In genomic region chr15:58551764-58552504, GRCh38 we compare ENCODE assay signal across 8 cellular contexts.
DNase-seq lines count a peak whose midpoint lies in the region; FAIRE-seq and TF ChIP-seq lines count a peak whose summit lies in the region.

No MANE protein-coding gene starts in this region.

- no peak for TF ChIP-seq EP300 in esophagus muscularis mucosa (IDR thresholded peaks at IDR 0.05)

- peaks cover 28 to 55% (median 49%) of the 10 kb centered on the region in 4 donors for H3K4me1 ChIP-seq in esophagus muscularis mucosa

- H3K9me3 ChIP-seq in esophagus muscularis mucosa = no peaks in the 10 kb centered on the region

- DNase-seq in Daoy (ENCODE audit: low read depth) = peak; percentile 82
- peak; percentile 66 for DNase-seq in SIG-M5 (lab: John Stamatoyannopoulos, UW)
- no peak for DNase-seq in esophagus muscularis mucosa (ENCODE audit: extremely low spot score)
- peak; percentile 91 for DNase-seq in non-pigmented ciliary epithelial cell (ENCODE audit: low read depth)
- no peak for DNase-seq in cerebellum (ENCODE audit: low spot score)
- DNase-seq in cerebellar cortex (ENCODE audit: low spot score) = no peak
- DNase-seq in frontal cortex (ENCODE audit: low spot score in 2 of 2) = no peak
- no peak for DNase-seq in DMS79 treated with DMSO at 0.1 percent for 48 hours (lab: John Stamatoyannopoulos, UW)

- no peaks in the 10 kb centered on the region for H3K27me3 ChIP-seq in esophagus muscularis mucosa

- no peak for TF ChIP-seq CTCF in esophagus muscularis mucosa (IDR thresholded peaks at IDR 0.05)

- intact Hi-C loops in esophagus muscularis mucosa (cut with DNase I) = no loop called here

- no peaks in the 10 kb centered on the region for H3K36me3 ChIP-seq in esophagus muscularis mucosa

- 63% methylated on average over 21 of the region's 23 CpGs for WGBS in esophagus muscularis mucosa

- H3K4me3 ChIP-seq in esophagus muscularis mucosa = peak overlapping the region; percentile 20 to 37 (median 26)

- peak overlapping the region; percentile 49 to 63 (median 56) for H3K27ac ChIP-seq in esophagus muscularis mucosa (replicated peaks in 1 of 4)

- FAIRE-seq in frontal cortex (lab: Jason Lieb, UNC) = no peak

- no peak for TF ChIP-seq POLR2A in esophagus muscularis mucosa (IDR thresholded peaks at IDR 0.05; ENCODE audit: low read depth)

Comparison
In these comparisons a context has a peak if more than half of its experiments do, and no peak if none do; other contexts are left out.
1. DNase-seq: peak in Daoy (single experiment), SIG-M5 (single experiment) and non-pigmented ciliary epithelial cell (single experiment); none in esophagus muscularis mucosa (single experiment), cerebellum (single experiment), cerebellar cortex (single experiment), frontal cortex (0 of 2) and DMS79 treated with DMSO at 0.1 percent for 48 hours (single experiment).